ENCODE assay signal across 14 cellular contexts in the genomic region with DNA sequence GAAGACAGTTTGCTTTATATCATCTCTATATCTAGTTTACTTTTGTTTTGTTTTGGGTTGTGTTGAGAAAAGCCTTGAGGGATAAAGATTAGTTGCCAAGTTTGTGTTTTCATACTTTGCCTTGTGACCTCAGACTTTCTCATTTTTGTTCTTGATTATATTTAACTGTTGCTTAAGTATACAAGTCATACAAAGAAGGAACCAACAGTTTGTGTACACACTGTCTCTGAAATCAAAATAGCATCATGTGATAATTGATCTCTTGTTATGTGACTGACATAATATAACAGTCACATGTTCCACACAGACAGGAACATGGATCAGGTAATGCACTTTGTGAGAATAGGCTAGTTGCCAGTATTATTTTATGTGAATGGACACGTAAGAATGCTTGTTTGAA.
"Had no signal": no experiment of that assay in that cellular context is flagged by ENCODE, and none has a peak within 500 bp of the region (broad histone marks: within the 10 kb centered on the region; RNA-seq: fewer than 3 reads in every experiment).

No MANE protein-coding gene starts in this region.

- H3K27me3 ChIP-seq: gastrocnemius medialis, right lobe of liver, suprapubic skin, thyroid gland, vagina had no signal

- DNase-seq: effector CD4-positive, alpha-beta T cell; gastrocnemius medialis; heart right ventricle; naive thymus-derived CD4-positive, alpha-beta T cell; psoas muscle; right lobe of liver; stimulated activated CD4-positive, alpha-beta T cell treated with anti-CD3 and anti-CD28 coated beads, Interleukin-4, amount 100 ng/mL, for 1 hour; stimulated activated CD8-positive, alpha-beta memory T cell treated with anti-CD3 and anti-CD28 coated beads, Interleukin-4, amount 100 ng/mL, for 48 hours; stimulated activated naive CD8-positive, alpha-beta T cell treated with anti-CD3 and anti-CD28 coated beads, Interleukin-15, Interleukin-2, amounts not matched to agents 100 U/mL and 50 U/mL, for 24 hours had no signal

- H3K36me3 ChIP-seq: gastrocnemius medialis, heart right ventricle, neutrophil, right lobe of liver, suprapubic skin, thyroid gland, vagina had no signal

- H3K4me3 ChIP-seq: gastrocnemius medialis, heart right ventricle, psoas muscle, right lobe of liver, suprapubic skin, thyroid gland, vagina had no signal

- H3K27ac ChIP-seq: heart right ventricle, neutrophil, psoas muscle, right lobe of liver, suprapubic skin, thyroid gland, vagina had no signal

- ATAC-seq: naive thymus-derived CD4-positive, alpha-beta T cell; right lobe of liver; stimulated activated effector memory CD8-positive, alpha-beta T cell treated with anti-CD3 and anti-CD28 coated beads, Interleukin-12 subunit alpha, Interleukin-12 subunit beta, amount 100 ng/mL, for 72 hours; stimulated activated naive CD8-positive, alpha-beta T cell treated with anti-CD3 and anti-CD28 coated beads, Interleukin-15, Interleukin-2, amounts not matched to agents 100 U/mL and 50 U/mL, for 24 hours had no signal

- H3K9me3 ChIP-seq: gastrocnemius medialis, heart right ventricle, neutrophil, psoas muscle, right lobe of liver, suprapubic skin, thyroid gland, vagina had no signal

- H3K4me1 ChIP-seq: heart right ventricle, right lobe of liver, suprapubic skin, vagina had no signal
